Comparison of ENCODE assay signal across 1 cellular context in genomic region chr17:42675348-42675983, GRCh38.
A peak's percentile ranks its signal among the peaks of the same experiment; 100 is the strongest.
TF ChIP-seq lines count a peak whose summit lies in the region.

No MANE protein-coding gene starts in this region.

TF ChIP-seq in K562, 482 proteins besides CTCF, POLR2A, EP300 and RAD21:
- TF ChIP-seq RBM17 (IDR thresholded peaks at IDR 0.05; ENCODE audit: borderline replicate concordance, low read depth, low read length) (no peak), UBTF (IDR thresholded peaks at IDR 0.05; ENCODE audit: borderline replicate concordance in 1 of 2, low read depth in 2 of 2, low read length in 2 of 2) (0 out of 4 replicates have a peak, but pooled peaks of 1 of the 2 experiments have one; percentile 5), NR1H2 (CRISPR knock-in tag; IDR thresholded peaks at IDR 0.05) (no peak), POLR2G (IDR thresholded peaks at IDR 0.05; ENCODE audit: low read depth, low read length) (peak; percentile 2; the same call in 1 of the 2 replicates), SMARCA5 (IDR thresholded peaks at IDR 0.05) (0 out of 2 replicates have a peak, but pooled peaks have one; percentile 55)
